2 cellular contexts compared by ENCODE assay signal in genomic region chr5:107359916-107360234, GRCh38.
TF ChIP-seq lines count a peak whose summit lies in the region.

No MANE protein-coding gene starts in this region.

TF ChIP-seq in IMR-90, 13 proteins besides CTCF, POLR2A, EP300 and RAD21 (continued from another document):
- TF ChIP-seq ELK1 (IDR thresholded peaks at IDR 0.05; ENCODE audit: borderline replicate concordance, low read depth, low read length) (no peak), CEBPB (IDR thresholded peaks at IDR 0.05; ENCODE audit: low read depth, low read length) (no peak), NFE2L2 (IDR thresholded peaks at IDR 0.05; ENCODE audit: low read depth, low read length) (no peak), FOS (IDR thresholded peaks at IDR 0.05; ENCODE audit: low read depth, low read length) (no peak), MXI1 (IDR thresholded peaks at IDR 0.05; ENCODE audit: borderline replicate concordance, low read depth, low read length) (no peak), CHD1 (IDR thresholded peaks at IDR 0.05; ENCODE audit: low read depth, low read length) (no peak), BHLHE40 (IDR thresholded peaks at IDR 0.05; ENCODE audit: low read depth, low read length) (no peak), SMC3 (IDR thresholded peaks at IDR 0.05; ENCODE audit: low read depth, low read length) (no peak), RFX5 (IDR thresholded peaks at IDR 0.05; ENCODE audit: low read depth, low read length) (no peak)
- TF ChIP-seq, protein P1, sequence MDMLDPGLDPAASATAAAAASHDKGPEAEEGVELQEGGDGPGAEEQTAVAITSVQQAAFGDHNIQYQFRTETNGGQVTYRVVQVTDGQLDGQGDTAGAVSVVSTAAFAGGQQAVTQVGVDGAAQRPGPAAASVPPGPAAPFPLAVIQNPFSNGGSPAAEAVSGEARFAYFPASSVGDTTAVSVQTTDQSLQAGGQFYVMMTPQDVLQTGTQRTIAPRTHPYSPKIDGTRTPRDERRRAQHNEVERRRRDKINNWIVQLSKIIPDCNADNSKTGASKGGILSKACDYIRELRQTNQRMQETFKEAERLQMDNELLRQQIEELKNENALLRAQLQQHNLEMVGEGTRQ (IDR thresholded peaks at IDR 0.05; ENCODE audit: low read depth, low read length), result no peak

TF ChIP-seq in SK-N-SH treated with all-trans-retinoic acid at 6 μM for 48 hours, 23 proteins besides CTCF, POLR2A, EP300 and RAD21 (continued from another document):
- TF ChIP-seq, protein P2, sequence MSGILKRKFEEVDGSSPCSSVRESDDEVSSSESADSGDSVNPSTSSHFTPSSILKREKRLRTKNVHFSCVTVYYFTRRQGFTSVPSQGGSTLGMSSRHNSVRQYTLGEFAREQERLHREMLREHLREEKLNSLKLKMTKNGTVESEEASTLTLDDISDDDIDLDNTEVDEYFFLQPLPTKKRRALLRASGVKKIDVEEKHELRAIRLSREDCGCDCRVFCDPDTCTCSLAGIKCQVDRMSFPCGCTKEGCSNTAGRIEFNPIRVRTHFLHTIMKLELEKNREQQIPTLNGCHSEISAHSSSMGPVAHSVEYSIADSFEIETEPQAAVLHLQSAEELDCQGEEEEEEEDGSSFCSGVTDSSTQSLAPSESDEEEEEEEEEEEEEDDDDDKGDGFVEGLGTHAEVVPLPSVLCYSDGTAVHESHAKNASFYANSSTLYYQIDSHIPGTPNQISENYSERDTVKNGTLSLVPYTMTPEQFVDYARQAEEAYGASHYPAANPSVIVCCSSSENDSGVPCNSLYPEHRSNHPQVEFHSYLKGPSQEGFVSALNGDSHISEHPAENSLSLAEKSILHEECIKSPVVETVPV (CRISPR knock-in tag; IDR thresholded peaks at IDR 0.05), result no peak
- no peak for TF ChIP-seq BACH2 (CRISPR knock-in tag; IDR thresholded peaks at IDR 0.05; ENCODE audit: borderline replicate concordance)
- TF ChIP-seq ZNF8 (CRISPR knock-in tag; IDR thresholded peaks at IDR 0.05), result no peak
- TF ChIP-seq ESRRG (CRISPR knock-in tag; IDR thresholded peaks at IDR 0.05), result no peak
- TF ChIP-seq ISL1 (CRISPR knock-in tag; IDR thresholded peaks at IDR 0.05), result no peak
- TF ChIP-seq ZFP3 (CRISPR knock-in tag; IDR thresholded peaks at IDR 0.05), result no peak
- no peak for TF ChIP-seq ZFP30 (CRISPR knock-in tag; IDR thresholded peaks at IDR 0.05)
